10 cellular contexts compared by ENCODE assay signal in the genomic region with DNA sequence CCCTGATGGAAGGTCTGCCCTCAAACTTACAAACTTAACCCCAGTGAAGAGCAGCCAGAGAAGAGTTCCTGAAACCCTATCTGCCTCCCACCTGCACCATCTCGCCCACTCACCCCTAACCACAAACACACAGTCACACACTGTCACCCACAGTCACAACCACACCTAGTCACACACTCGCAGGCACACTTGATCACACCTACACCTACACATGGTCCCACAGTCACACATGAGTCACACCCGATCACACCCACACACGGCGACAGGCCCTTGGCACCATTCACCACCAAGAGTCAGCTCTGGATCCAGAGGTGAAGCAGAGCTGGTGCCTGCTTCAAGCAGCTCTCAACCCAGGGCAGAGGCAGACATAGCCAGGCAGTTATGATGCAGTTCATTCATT. TPM values are rescaled to one million over a fixed set of nuclear protein-coding genes. Genes with fewer than 3 reads are reported as not detected.
DNase-seq lines count a peak whose midpoint lies in the region; ATAC-seq and TF ChIP-seq lines count a peak whose summit lies in the region.
"Had no signal": no experiment of that assay in that cellular context is flagged by ENCODE, and none has a peak within 500 bp of the region (broad histone marks: within the 10 kb centered on the region; RNA-seq: fewer than 3 reads in every experiment).

No MANE protein-coding gene starts in this region.

- H3K36me3 ChIP-seq in breast epithelium (no peaks in the 10 kb centered on the region), neural progenitor cell (no peaks in the 10 kb centered on the region), upper lobe of right lung (peaks cover 28% of the 10 kb centered on the region)

- ATAC-seq in upper lobe of right lung: peak; percentile 14
- no peak for ATAC-seq in HG03460 (IDR thresholded peaks at IDR 0.05; ENCODE audit: unreplicated experiment)

- H3K79me2 ChIP-seq in neural progenitor cell (ENCODE audit: low read depth): peaks cover 24% of the 10 kb centered on the region

- H4K20me1 ChIP-seq in neural progenitor cell (ENCODE audit: low read depth): peaks cover 27% of the 10 kb centered on the region

- no peak overlapping the region for H2AFZ ChIP-seq in neural progenitor cell (replicated peaks)

- H3K4me1 Mint-ChIP-seq in MCF 10A (ENCODE audit: insufficient read depth, unreplicated experiment): peaks cover 29% of the 10 kb centered on the region
- peaks cover 49% of the 10 kb centered on the region for H3K4me1 Mint-ChIP-seq in activated naive CD4-positive, alpha-beta T cell treated with anti-CD3 and anti-CD28 coated beads, Interleukin-2, amount 10 ng/mL, durations not matched to agents 7 days and 5 days
- peaks cover 16% of the 10 kb centered on the region for H3K4me1 Mint-ChIP-seq in neural progenitor cell

- no peak overlapping the region for H3K4me2 ChIP-seq in neural progenitor cell

- intact Hi-C loops in MCF 10A (cut with micrococcal nuclease) (no loop called here), breast epithelium (cut with DNase I; ENCODE audit: low total_unique reads) (no loop called here), upper lobe of right lung (cut with DNase I) (no loop called here)

- H3F3A ChIP-seq in neural progenitor cell (ENCODE audit: low read depth): no peaks in the 10 kb centered on the region

- POLR2A ChIA-PET in MCF 10A (lab: Yijun Ruan, JAX): no interaction called here

- CTCF ChIA-PET in MCF 10A (lab: Yijun Ruan, JAX): interaction anchor here (0.9 to 1.2 kb wide), 2 partner anchors 239 to 461 kb away, joined by 3 to 8 read pairs; no protein-coding TSS in a partner anchor
- CTCF ChIA-PET in activated naive CD4-positive, alpha-beta T cell treated with anti-CD3 and anti-CD28 coated beads, Interleukin-2, amount 10 ng/mL, durations not matched to agents 7 days and 5 days (lab: Charles Lee): no interaction called here

- no peak for TF ChIP-seq POLR2A in breast epithelium (IDR thresholded peaks at IDR 0.05)
- TF ChIP-seq POLR2A in erythroblast (IDR thresholded peaks at IDR 0.05; ENCODE audit: low read length): no peak

- DNase-seq in MCF 10A (ENCODE audit: unreplicated experiment) (no peak), breast epithelium (ENCODE audit: low spot score in 2 of 2) (no peak), neural progenitor cell (ENCODE audit: low spot score) (no peak), upper lobe of right lung (no peak), inferior parietal cortex (ENCODE audit: extremely low spot score) (no peak), erythroblast (lab: John Stamatoyannopoulos, UW) (no peak)
- peak; percentile 37 for DNase-seq in activated naive CD4-positive, alpha-beta T cell treated with anti-CD3 and anti-CD28 coated beads, Interleukin-2, amount 10 ng/mL, durations not matched to agents 7 days and 5 days
- DNase-seq: amniotic stem cell, NCI-H82 had no signal

- no peak overlapping the region for H3K9ac ChIP-seq in neural progenitor cell

- no peak for TF ChIP-seq CTCF in MCF 10A (IDR thresholded peaks at IDR 0.05; ENCODE audit: unreplicated experiment)
- no peak for TF ChIP-seq CTCF in breast epithelium (IDR thresholded peaks at IDR 0.05)
- no peak for TF ChIP-seq CTCF in neural progenitor cell (IDR thresholded peaks at IDR 0.05)
- no peak for TF ChIP-seq CTCF in upper lobe of right lung (IDR thresholded peaks at IDR 0.05)

- H3K9me3 Mint-ChIP-seq in MCF 10A (ENCODE audit: unreplicated experiment) (no peaks in the 10 kb centered on the region), neural progenitor cell (no peaks in the 10 kb centered on the region)
- H3K9me3 Mint-ChIP-seq in activated naive CD4-positive, alpha-beta T cell treated with anti-CD3 and anti-CD28 coated beads, Interleukin-2, amount 10 ng/mL, durations not matched to agents 7 days and 5 days: no peaks in the 10 kb centered on the region

- H3K27me3 ChIP-seq in breast epithelium (no peaks in the 10 kb centered on the region), neural progenitor cell (no peaks in the 10 kb centered on the region), upper lobe of right lung (no peaks in the 10 kb centered on the region)

- H3K4me3 ChIP-seq in breast epithelium: no peak overlapping the region
- H3K4me3 ChIP-seq in neural progenitor cell: no peak overlapping the region
- no peak overlapping the region for H3K4me3 ChIP-seq in upper lobe of right lung

- H3K4me3 Mint-ChIP-seq in MCF 10A (ENCODE audit: unreplicated experiment) (no peak overlapping the region), neural progenitor cell (peak overlapping the region; percentile 0)
- H3K4me3 Mint-ChIP-seq in activated naive CD4-positive, alpha-beta T cell treated with anti-CD3 and anti-CD28 coated beads, Interleukin-2, amount 10 ng/mL, durations not matched to agents 7 days and 5 days: no peak overlapping the region

- H3K27ac ChIP-seq in breast epithelium (no peak overlapping the region), neural progenitor cell (no peak overlapping the region), upper lobe of right lung (no peak overlapping the region)

- H3K36me3 Mint-ChIP-seq in MCF 10A (ENCODE audit: insufficient read depth, unreplicated experiment) (peaks cover 12% of the 10 kb centered on the region), neural progenitor cell (peaks cover 5% of the 10 kb centered on the region)
- peaks cover 29% of the 10 kb centered on the region for H3K36me3 Mint-ChIP-seq in activated naive CD4-positive, alpha-beta T cell treated with anti-CD3 and anti-CD28 coated beads, Interleukin-2, amount 10 ng/mL, durations not matched to agents 7 days and 5 days

- BruUV-seq in MCF 10A (replicated peaks; lab: Mats Ljungman, UMichigan): no TSS peak

- H3K4me1 ChIP-seq in breast epithelium (no peaks in the 10 kb centered on the region), neural progenitor cell (peaks cover 5% of the 10 kb centered on the region), upper lobe of right lung (peaks cover 8% of the 10 kb centered on the region)

- H3K27ac Mint-ChIP-seq in MCF 10A (ENCODE audit: low read depth, unreplicated experiment) (peak overlapping the region; percentile 17), neural progenitor cell (no peak overlapping the region)
- no peak overlapping the region for H3K27ac Mint-ChIP-seq in activated naive CD4-positive, alpha-beta T cell treated with anti-CD3 and anti-CD28 coated beads, Interleukin-2, amount 10 ng/mL, durations not matched to agents 7 days and 5 days

- H3K9me3 ChIP-seq in breast epithelium (no peaks in the 10 kb centered on the region), neural progenitor cell (ENCODE audit: low read depth) (no peaks in the 10 kb centered on the region), upper lobe of right lung (no peaks in the 10 kb centered on the region)

- H3K27me3 Mint-ChIP-seq in MCF 10A (ENCODE audit: insufficient read depth, unreplicated experiment): no peaks in the 10 kb centered on the region
- no peaks in the 10 kb centered on the region for H3K27me3 Mint-ChIP-seq in activated naive CD4-positive, alpha-beta T cell treated with anti-CD3 and anti-CD28 coated beads, Interleukin-2, amount 10 ng/mL, durations not matched to agents 7 days and 5 days
- peaks cover 17% of the 10 kb centered on the region for H3K27me3 Mint-ChIP-seq in neural progenitor cell (ENCODE audit: insufficient read depth, low read depth)

RNA-seq across cellular contexts. Expression of gene TSPAN17, which starts 6.1 kb away (rescaled TPM):
- 36.7 and 47.5 TPM in 2 replicates for total RNA-seq in MCF 10A (2022)
- 10 to 100 TPM; 10.4 to 20.0 (median 18.3) TPM for total RNA-seq in breast epithelium
- total RNA-seq in neural progenitor cell (ENCODE audit: low replicate concordance): 25.9 and 51.7 TPM in 2 replicates
- total RNA-seq in upper lobe of right lung: 31.8 TPM

RNA-seq across cellular contexts. Expression of gene EIF4E1B, which starts 22.9 kb away (rescaled TPM):
- total RNA-seq in MCF 10A (2022): not detected in 2 replicates
- 1 to 10 TPM in 1 of 3 donors, not detected in 2; 1.6 TPM for total RNA-seq in breast epithelium
- total RNA-seq in neural progenitor cell (ENCODE audit: low replicate concordance): 0.06 and 0.68 TPM in 2 replicates
- total RNA-seq in upper lobe of right lung: not detected

RNA-seq across cellular contexts. Expression of gene SNCB, which starts 23.1 kb away (rescaled TPM):
- total RNA-seq in MCF 10A (2022) (not detected in 2 replicates), breast epithelium (not detected), neural progenitor cell (ENCODE audit: low replicate concordance) (1.1 TPM in 1 of 2 replicates, not detected in the other), upper lobe of right lung (not detected)

RNA-seq across cellular contexts. Expression of gene GPRIN1, which starts 43.4 kb away (rescaled TPM):
- 3.0 and 3.7 TPM in 2 replicates for total RNA-seq in MCF 10A (2022)
- 1 to 10 TPM in 1 of 3 donors, under 1 TPM in 2; 0.64 to 1.2 (median 0.98) TPM for total RNA-seq in breast epithelium
- total RNA-seq in neural progenitor cell (ENCODE audit: low replicate concordance): 0.67 and 3.7 TPM in 2 replicates
- 1.4 TPM for total RNA-seq in upper lobe of right lung
